Comparison of ENCODE assay signal across 20 cellular contexts in the genomic region with DNA sequence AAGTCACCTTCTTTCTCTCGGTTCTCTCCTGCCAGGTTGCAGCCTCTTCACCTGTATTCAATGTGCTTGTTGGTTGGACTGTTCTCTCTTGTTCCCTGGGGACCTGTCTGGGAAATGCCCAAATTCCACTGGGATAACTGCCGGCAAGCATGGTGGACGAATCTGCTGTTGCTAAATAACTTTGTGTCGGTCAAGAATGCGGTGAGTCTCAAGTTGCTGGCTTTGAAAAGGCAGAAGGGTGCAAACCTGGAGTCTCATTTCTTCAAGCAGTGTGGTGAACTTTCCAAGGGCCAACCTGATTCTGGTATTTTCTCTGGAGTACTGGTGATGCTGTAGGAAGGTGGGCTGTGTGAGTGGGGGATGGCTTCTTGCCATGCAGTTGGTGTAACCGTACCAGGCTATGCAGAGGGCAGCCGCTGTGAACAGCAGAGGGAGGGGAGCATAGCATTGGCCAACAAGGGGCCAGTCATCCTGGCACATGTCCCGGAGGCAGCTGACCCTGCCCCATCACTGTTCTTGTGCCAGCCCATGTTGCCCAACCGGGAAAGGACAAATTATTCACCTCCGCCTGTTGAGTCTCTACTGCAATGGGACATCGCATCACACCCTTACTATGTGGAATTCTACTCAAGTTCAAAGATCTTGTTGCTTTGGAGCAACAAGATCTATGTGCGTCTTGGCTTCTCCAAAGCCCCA.
DNase-seq lines count a peak whose midpoint lies in the region; ATAC-seq, FAIRE-seq and TF ChIP-seq lines count a peak whose summit lies in the region.
"Had no signal": no experiment of that assay in that cellular context is flagged by ENCODE, and none has a peak within 500 bp of the region (broad histone marks: within the 10 kb centered on the region; RNA-seq: fewer than 3 reads in every experiment).

No MANE protein-coding gene starts in this region.

- no peak for TF ChIP-seq CTCF in VCaP (conservative IDR thresholded peaks at IDR 0.05)
- no peak for TF ChIP-seq CTCF in fibroblast of pulmonary artery (IDR thresholded peaks at IDR 0.05; ENCODE audit: low read length, missing control alignments)
- TF ChIP-seq CTCF in esophagus muscularis mucosa (IDR thresholded peaks at IDR 0.05) = no peak

- TF ChIP-seq EP300 in esophagus muscularis mucosa (IDR thresholded peaks at IDR 0.05) = no peak

- no peak overlapping the region for H3K4me3 ChIP-seq in fibroblast of pulmonary artery (replicated peaks; ENCODE audit: low read depth, low read length)
- H3K4me3 ChIP-seq in skeletal muscle cell (ENCODE audit: low read depth, low read length) = no peak overlapping the region
- H3K4me3 ChIP-seq in esophagus muscularis mucosa = no peak overlapping the region
- H3K4me3 ChIP-seq: gastroesophageal sphincter, HAP-1, lower lobe of right lung, tibial nerve had no signal

- H3K9me3 ChIP-seq in esophagus muscularis mucosa = no peaks in the 10 kb centered on the region
- H3K9me3 ChIP-seq: gastroesophageal sphincter, HAP-1, lower lobe of right lung, tibial nerve had no signal

- no peaks in the 10 kb centered on the region for H3K36me3 ChIP-seq in esophagus muscularis mucosa
- H3K36me3 ChIP-seq: brain microvascular endothelial cell, gastroesophageal sphincter, HAP-1, lower lobe of right lung, tibial nerve had no signal

- H3K27me3 ChIP-seq in esophagus muscularis mucosa = peaks cover 0 to 12% (median 0%) of the 10 kb centered on the region in 4 donors
- H3K27me3 ChIP-seq: brain microvascular endothelial cell, tibial nerve had no signal

- 93% methylated on average over 12 of the region's 12 CpGs for WGBS in esophagus muscularis mucosa

- H3K27ac ChIP-seq in VCaP = peak overlapping the region; percentile 94
- no peak overlapping the region for H3K27ac ChIP-seq in esophagus muscularis mucosa (replicated peaks in 1 of 4)
- H3K27ac ChIP-seq: brain microvascular endothelial cell, gastroesophageal sphincter, lower lobe of right lung had no signal

- intact Hi-C loops in esophagus muscularis mucosa (cut with DNase I) = no loop called here

- DNase-seq in GM12891 (ENCODE audit: insufficient read length, low spot score) (no peak), fibroblast of pulmonary artery (ENCODE audit: low read depth) (peak; percentile 27), skeletal muscle cell (ENCODE audit: low read depth) (peak; percentile 48), NOMO-1 treated with dmso at 0.1 percent for 144 hours (lab: John Stamatoyannopoulos, UW; ENCODE audit: unreplicated experiment) (no peak), esophagus muscularis mucosa (ENCODE audit: extremely low spot score) (no peak), NAMALWA (ENCODE audit: low spot score) (no peak)
- DNase-seq: activated CD4-positive, CD25-positive, alpha-beta regulatory T cell treated with anti-CD3 and anti-CD28 coated beads, Interleukin-2, amount 50 U/mL, for 72 hours; brain microvascular endothelial cell; DND-41; islet precursor cell; lower lobe of right lung; NCI-H1417 treated with DMSO at 0.1 percent for 48 hours; NCI-H510A treated with DMSO at 0.1 percent for 48 hours; stimulated activated naive CD4-positive, alpha-beta T cell treated with Interleukin-2 at 50 U/mL for 16 hours; T-helper 9 cell had no signal

- no peak for TF ChIP-seq POLR2A in GM12891 (IDR thresholded peaks at IDR 0.05; ENCODE audit: low read depth, low read length)
- no peak for TF ChIP-seq POLR2A in GM18505 (IDR thresholded peaks at IDR 0.05; ENCODE audit: borderline replicate concordance, extremely low read depth, insufficient read depth, insufficient read length)
- TF ChIP-seq POLR2A in esophagus muscularis mucosa (IDR thresholded peaks at IDR 0.05; ENCODE audit: low read depth) = no peak

- peak; percentile 28 for FAIRE-seq in GM12891 (lab: Jason Lieb, UNC)

- H3K4me1 ChIP-seq in esophagus muscularis mucosa = peaks cover 0 to 4% (median 0%) of the 10 kb centered on the region in 4 donors
- H3K4me1 ChIP-seq: gastroesophageal sphincter, lower lobe of right lung had no signal

- no peak for ATAC-seq in GM18505 (IDR thresholded peaks at IDR 0.05; ENCODE audit: unreplicated experiment)
- ATAC-seq: gastroesophageal sphincter, lower lobe of right lung had no signal

TF ChIP-seq in GM12891, 5 proteins besides CTCF, POLR2A, EP300 and RAD21:
- no peak for TF ChIP-seq SPI1 (IDR thresholded peaks at IDR 0.05; ENCODE audit: low read depth, low read length)
- no peak for TF ChIP-seq PAX5 (IDR thresholded peaks at IDR 0.05; ENCODE audit: insufficient read depth, low read length, severe bottlenecking)
- TF ChIP-seq POLR2AphosphoS5 (IDR thresholded peaks at IDR 0.05; ENCODE audit: low read depth, low read length) = no peak
- TF ChIP-seq POU2F2 (IDR thresholded peaks at IDR 0.05; ENCODE audit: low read depth, low read length) = no peak
- no peak for TF ChIP-seq TAF1 (IDR thresholded peaks at IDR 0.05; ENCODE audit: low read depth, low read length)

Comparison
In these comparisons a context has a peak if more than half of its experiments do, and no peak if none do; other contexts are left out.
1. DNase-seq: peak in fibroblast of pulmonary artery (single experiment) and skeletal muscle cell (single experiment); none in GM12891 (single experiment), NOMO-1 treated with dmso at 0.1 percent for 144 hours (single experiment), esophagus muscularis mucosa (single experiment) and NAMALWA (single experiment).